In genomic region chr9:120532475-120532874, GRCh38 we compare ENCODE assay signal across 12 cellular contexts. TPM values are rescaled to one million over a fixed set of nuclear protein-coding genes. Genes with fewer than 3 reads are reported as not detected.
DNase-seq lines count a peak whose midpoint lies in the region; ATAC-seq, FAIRE-seq and TF ChIP-seq lines count a peak whose summit lies in the region.
"Had no signal": no experiment of that assay in that cellular context is flagged by ENCODE, and none has a peak within 500 bp of the region (broad histone marks: within the 10 kb centered on the region; RNA-seq: fewer than 3 reads in every experiment).

No MANE protein-coding gene starts in this region.

- H3K4me3 ChIP-seq in keratinocyte (ENCODE audit: control insufficient read depth in 2 of 3, extremely low read depth in 1 of 3, insufficient read depth in 2 of 3, low read depth in 1 of 3, low read length in 3 of 3) = peak overlapping the region; percentile 33 to 67 (median 62)
- no peak overlapping the region for H3K4me3 ChIP-seq in upper lobe of right lung

- TF ChIP-seq CTCF in MCF 10A (IDR thresholded peaks at IDR 0.05; ENCODE audit: unreplicated experiment) (no peak), keratinocyte (optimal IDR thresholded peaks at IDR 0.05 in 1 of 3, IDR thresholded peaks at IDR 0.05 in 1 of 3, conservative IDR thresholded peaks at IDR 0.05 in 1 of 3; ENCODE audit: extremely low read depth in 1 of 3, insufficient read depth in 2 of 3, low read length in 3 of 3) (no peak), upper lobe of right lung (IDR thresholded peaks at IDR 0.05) (no peak)

- H3K4me2 ChIP-seq in keratinocyte (ENCODE audit: control insufficient read depth, extremely low read depth, insufficient read depth, low read depth, low read length) = peak overlapping the region; percentile 90

- no TSS peak for BruUV-seq in MCF 10A (replicated peaks; lab: Mats Ljungman, UMichigan)

- no peak overlapping the region for H2AFZ ChIP-seq in keratinocyte (ENCODE audit: control insufficient read depth, low read length)

- peaks cover 77% of the 10 kb centered on the region for H3K36me3 Mint-ChIP-seq in activated naive CD4-positive, alpha-beta T cell treated with anti-CD3 and anti-CD28 coated beads, Interleukin-2, amount 10 ng/mL, durations not matched to agents 7 days and 5 days
- peaks cover 50% of the 10 kb centered on the region for H3K36me3 Mint-ChIP-seq in MCF 10A (ENCODE audit: insufficient read depth, unreplicated experiment)

- peak overlapping the region; percentile 97 for H3K27ac ChIP-seq in keratinocyte (ENCODE audit: control insufficient read depth, insufficient read depth, low read length)
- peak overlapping the region; percentile 51 for H3K27ac ChIP-seq in upper lobe of right lung
- no peak overlapping the region for H3K27ac ChIP-seq in substantia nigra (ENCODE audit: low read depth, low read length, poor library complexity, severe bottlenecking)
- H3K27ac ChIP-seq: neutrophil had no signal

- dilution Hi-C loops in keratinocyte (cut with MboI; ENCODE audit: extremely low pct_ligation_motif_present, low sequenced_read_pairs) = loop anchor here (5.0 kb wide), 1 partner anchor 75 kb away; no protein-coding TSS in a partner anchor

- peaks cover 32% of the 10 kb centered on the region for H3K79me2 ChIP-seq in keratinocyte (ENCODE audit: control insufficient read depth, insufficient read depth, low read length)

- peak overlapping the region; percentile 79 for H3K9ac ChIP-seq in keratinocyte (ENCODE audit: control insufficient read depth, extremely low read depth, insufficient read depth, low read length)

- ATAC-seq in upper lobe of right lung (peak; percentile 90), GM19023 (IDR thresholded peaks at IDR 0.05; ENCODE audit: unreplicated experiment) (no peak)

- H3K4me1 ChIP-seq in keratinocyte (ENCODE audit: control insufficient read depth, extremely low read depth, insufficient read depth, low read length) (peaks cover 38% of the 10 kb centered on the region), upper lobe of right lung (no peaks in the 10 kb centered on the region)

- no peak overlapping the region for H3K4me3 Mint-ChIP-seq in activated naive CD4-positive, alpha-beta T cell treated with anti-CD3 and anti-CD28 coated beads, Interleukin-2, amount 10 ng/mL, durations not matched to agents 7 days and 5 days
- peak overlapping the region; percentile 74 for H3K4me3 Mint-ChIP-seq in MCF 10A (ENCODE audit: unreplicated experiment)
- H3K4me3 Mint-ChIP-seq: activated naive CD8-positive, alpha-beta T cell had no signal

- H3K27me3 ChIP-seq in keratinocyte (ENCODE audit: control insufficient read depth, extremely low read depth, insufficient read depth, low read length) (no peaks in the 10 kb centered on the region), upper lobe of right lung (no peaks in the 10 kb centered on the region)
- H3K27me3 ChIP-seq: neutrophil had no signal

- CTCF ChIA-PET in activated naive CD4-positive, alpha-beta T cell treated with anti-CD3 and anti-CD28 coated beads, Interleukin-2, amount 10 ng/mL, durations not matched to agents 7 days and 5 days (lab: Charles Lee) = interaction anchor here (1.0 to 1.7 kb wide), 2 partner anchors 12 to 55 kb away, joined by 5 to 8 read pairs; no protein-coding TSS in a partner anchor
- CTCF ChIA-PET in MCF 10A (lab: Yijun Ruan, JAX) = interaction anchor here (0.6 to 7.1 kb wide), 34 partner anchors 9 to 1157 kb away, joined by 3 to 38 read pairs (median 4); no protein-coding TSS in a partner anchor

- no peaks in the 10 kb centered on the region for H4K20me1 ChIP-seq in keratinocyte (ENCODE audit: control insufficient read depth, extremely low read depth, insufficient read depth, low read length)

- H3K27ac Mint-ChIP-seq in activated naive CD4-positive, alpha-beta T cell treated with anti-CD3 and anti-CD28 coated beads, Interleukin-2, amount 10 ng/mL, durations not matched to agents 7 days and 5 days = peak overlapping the region; percentile 11
- peak overlapping the region; percentile 89 for H3K27ac Mint-ChIP-seq in MCF 10A (ENCODE audit: low read depth, unreplicated experiment)

- H3K9me3 ChIP-seq in keratinocyte (ENCODE audit: control insufficient read depth, low read depth, low read length) = no peaks in the 10 kb centered on the region
- no peaks in the 10 kb centered on the region for H3K9me3 ChIP-seq in upper lobe of right lung
- H3K9me3 ChIP-seq: neutrophil had no signal

- no peaks in the 10 kb centered on the region for H3K27me3 Mint-ChIP-seq in activated naive CD4-positive, alpha-beta T cell treated with anti-CD3 and anti-CD28 coated beads, Interleukin-2, amount 10 ng/mL, durations not matched to agents 7 days and 5 days
- no peaks in the 10 kb centered on the region for H3K27me3 Mint-ChIP-seq in MCF 10A (ENCODE audit: insufficient read depth, unreplicated experiment)
- H3K27me3 Mint-ChIP-seq: activated naive CD8-positive, alpha-beta T cell had no signal

- no peaks in the 10 kb centered on the region for H3K9me3 Mint-ChIP-seq in activated naive CD4-positive, alpha-beta T cell treated with anti-CD3 and anti-CD28 coated beads, Interleukin-2, amount 10 ng/mL, durations not matched to agents 7 days and 5 days
- no peaks in the 10 kb centered on the region for H3K9me3 Mint-ChIP-seq in MCF 10A (ENCODE audit: unreplicated experiment)

- DNase-seq in activated naive CD4-positive, alpha-beta T cell treated with anti-CD3 and anti-CD28 coated beads, Interleukin-2, amount 10 ng/mL, durations not matched to agents 7 days and 5 days = no peak
- no peak for DNase-seq in activated naive CD4-positive, alpha-beta T cell treated with Interleukin-2 at 50 U/mL for 16 hours
- DNase-seq in MCF 10A (ENCODE audit: unreplicated experiment) = peak; percentile 96
- DNase-seq in keratinocyte (ENCODE audit: low read depth, low spot score) = peak; percentile 77
- DNase-seq in upper lobe of right lung = peak; percentile 71
- DNase-seq in hippocampal formation (lab: John Stamatoyannopoulos, UW) = no peak
- DNase-seq in substantia nigra (lab: John Stamatoyannopoulos, UW) = no peak
- DNase-seq: glutamatergic neuron, NCI-H526 had no signal

- POLR2A ChIA-PET in MCF 10A (lab: Yijun Ruan, JAX) = interaction anchor here (0.6 to 4.2 kb wide), 25 partner anchors 8 to 755 kb away, joined by 3 to 65 read pairs (median 4); partner anchors contain the start of genes CDK5RAP2 and FBXW2

- intact Hi-C loops in MCF 10A (cut with micrococcal nuclease) (loop anchor here (5.0 to 10.0 kb wide), 2 partner anchors 1078 to 1155 kb away; no protein-coding TSS in a partner anchor), upper lobe of right lung (cut with DNase I) (no loop called here)

- peaks cover 16 to 42% of the 10 kb centered on the region in 2 experiments for H3K36me3 ChIP-seq in keratinocyte (ENCODE audit: control insufficient read depth in 2 of 2, extremely low read depth in 1 of 2, insufficient read depth in 2 of 2, low read length in 2 of 2)
- H3K36me3 ChIP-seq in upper lobe of right lung = peaks cover 60% of the 10 kb centered on the region

- peaks cover 13% of the 10 kb centered on the region for H3K4me1 Mint-ChIP-seq in activated naive CD4-positive, alpha-beta T cell treated with anti-CD3 and anti-CD28 coated beads, Interleukin-2, amount 10 ng/mL, durations not matched to agents 7 days and 5 days
- peaks cover 33% of the 10 kb centered on the region for H3K4me1 Mint-ChIP-seq in MCF 10A (ENCODE audit: insufficient read depth, unreplicated experiment)

- no peaks in the 10 kb centered on the region for H3K9me1 ChIP-seq in keratinocyte (ENCODE audit: control insufficient read depth, extremely low read depth, insufficient read depth, low read length)

- peak; percentile 95 for FAIRE-seq in keratinocyte (lab: Jason Lieb, UNC)

RNA-seq across cellular contexts. Expression of gene CDK5RAP2, which starts 47.5 kb away (rescaled TPM):
- total RNA-seq in MCF 10A (2022) (43.4 and 50.0 TPM in 2 replicates), upper lobe of right lung (54.2 TPM)
- 22.4 to 28.5 TPM (median 23.5 TPM) in 3 replicates for polyA plus RNA-seq in keratinocyte
- polyA plus RNA-seq in keratinocyte (2011; ENCODE audit: low read depth) = 27.5 TPM
- 20.1 and 20.3 TPM in 2 replicates for polyA plus RNA-seq in keratinocyte (2011; cell fraction: cytosol; rRNA removed)
- 59.2 and 60.4 TPM in 2 replicates for polyA plus RNA-seq in keratinocyte (2011; cell fraction: nucleus; rRNA removed)
- 13.5 and 24.7 TPM in 2 replicates for polyA plus RNA-seq in keratinocyte (2012; ENCODE audit: low replicate concordance)
- 24.5 to 49.3 TPM (median 32.8 TPM) in 3 replicates for polyA minus RNA-seq in keratinocyte
- polyA minus RNA-seq in keratinocyte (2011; cell fraction: cytosol; rRNA and poly(A)+ RNA removed) = 14.6 TPM
- 40.6 and 70.7 TPM in 2 replicates for polyA minus RNA-seq in keratinocyte (2011; cell fraction: nucleus; rRNA and poly(A)+ RNA removed)

Comparison
In these comparisons a context has a peak if more than half of its experiments do, and no peak if none do; other contexts are left out.
1. DNase-seq: peak in MCF 10A (single experiment), keratinocyte (single experiment) and upper lobe of right lung (single experiment); none in activated naive CD4-positive, alpha-beta T cell treated with anti-CD3 and anti-CD28 coated beads, Interleukin-2, amount 10 ng/mL, durations not matched to agents 7 days and 5 days (single experiment), activated naive CD4-positive, alpha-beta T cell treated with Interleukin-2 at 50 U/mL for 16 hours (single experiment), hippocampal formation (0 of 2) and substantia nigra (0 of 49).